13 cellular contexts compared by ENCODE assay signal in the genomic region with DNA sequence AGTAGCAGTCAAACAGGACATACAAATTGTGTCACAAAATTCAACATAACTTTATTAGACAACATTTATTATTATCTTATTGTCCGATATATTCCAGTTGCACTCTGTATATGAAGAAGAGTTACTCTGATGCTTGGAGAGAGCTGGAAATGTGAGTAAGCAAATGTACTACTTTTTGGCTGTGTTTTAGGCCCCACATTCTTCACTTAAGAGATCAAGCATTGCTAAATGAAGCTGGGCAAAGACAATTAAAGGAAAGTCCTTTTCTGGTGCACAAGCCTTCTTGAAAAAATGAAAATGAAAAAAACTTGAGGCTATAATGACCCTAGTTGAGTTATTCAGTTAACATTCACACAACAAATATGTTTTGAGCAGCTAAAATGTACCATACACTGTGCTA. TPM values are rescaled to one million over a fixed set of nuclear protein-coding genes. Genes with fewer than 3 reads are reported as not detected.
DNase-seq lines count a peak whose midpoint lies in the region; ATAC-seq and TF ChIP-seq lines count a peak whose summit lies in the region.
"Had no signal": no experiment of that assay in that cellular context is flagged by ENCODE, and none has a peak within 500 bp of the region (broad histone marks: within the 10 kb centered on the region; RNA-seq: fewer than 3 reads in every experiment).

No MANE protein-coding gene starts in this region.

- POLR2A ChIA-PET in BJ (lab: Charles Lee) (no interaction called here), Panc1 (lab: Charles Lee) (interaction anchor here (0.5 to 1.1 kb wide), 2 partner anchors 26 to 28 kb away, joined by 4 to 13 read pairs; a partner anchor contains a TSS), GM10248 (lab: Yijun Ruan, JAX) (no interaction called here)

- no peak for TF ChIP-seq POLR2A in esophagus squamous epithelium (IDR thresholded peaks at IDR 0.05)

- no peak overlapping the region for H3K27ac Mint-ChIP-seq in activated T-helper 1 cell treated with anti-CD3 and anti-CD28 coated beads, Interleukin-12 subunit alpha, Interleukin-12 subunit beta, Interleukin-2, Interleukin-4 antibody, amounts not matched to agents 30 ng/mL and 10 ng/mL and 1 ng/mL, durations not matched to agents 14 hours and 24 hours and 36 hours
- H3K27ac Mint-ChIP-seq: CD4-positive, CD25-positive, alpha-beta regulatory T cell had no signal

- H3K4me1 ChIP-seq in Panc1 (ENCODE audit: control insufficient read depth, insufficient read depth, low read length): peaks cover 75% of the 10 kb centered on the region
- H3K4me1 ChIP-seq in esophagus squamous epithelium: peaks cover 6 to 21% (median 7%) of the 10 kb centered on the region in 3 donors
- H3K4me1 ChIP-seq: right lobe of liver had no signal

- in situ Hi-C loops in Panc1 (cut with HindIII; ENCODE audit: low pct_unique_long_range_greater_than_20kb, low sequenced_read_pairs): no loop called here

- peak; percentile 49 for ATAC-seq in Panc1
- no peak for ATAC-seq in GM19324 (IDR thresholded peaks at IDR 0.05; ENCODE audit: low FRiP score, unreplicated experiment)

- peaks cover 12% of the 10 kb centered on the region for H3K27me3 Mint-ChIP-seq in activated T-helper 1 cell treated with anti-CD3 and anti-CD28 coated beads, Interleukin-12 subunit alpha, Interleukin-12 subunit beta, Interleukin-2, Interleukin-4 antibody, amounts not matched to agents 30 ng/mL and 10 ng/mL and 1 ng/mL, durations not matched to agents 14 hours and 24 hours and 36 hours (ENCODE audit: insufficient read depth)

- TF ChIP-seq CTCF in BJ (IDR thresholded peaks at IDR 0.05; ENCODE audit: insufficient read depth, low read depth, low read length) (no peak), Panc1 (IDR thresholded peaks at IDR 0.05) (no peak), esophagus squamous epithelium (IDR thresholded peaks at IDR 0.05) (no peak), GM10248 (IDR thresholded peaks at IDR 0.05; ENCODE audit: control extremely low read depth, extremely low read depth, low read depth, missing control alignments) (no peak)

- 79 to 88% methylated on average over 1 of the region's 1 CpG for WGBS in esophagus squamous epithelium, 2 donors

- H3K36me3 Mint-ChIP-seq in activated T-helper 1 cell treated with anti-CD3 and anti-CD28 coated beads, Interleukin-12 subunit alpha, Interleukin-12 subunit beta, Interleukin-2, Interleukin-4 antibody, amounts not matched to agents 30 ng/mL and 10 ng/mL and 1 ng/mL, durations not matched to agents 14 hours and 24 hours and 36 hours (ENCODE audit: low read depth): no peaks in the 10 kb centered on the region
- H3K36me3 Mint-ChIP-seq: CD4-positive, CD25-positive, alpha-beta regulatory T cell had no signal

- no TSS peak for BruUV-seq in Panc1 (replicated peaks; lab: Mats Ljungman, UMichigan)

- H3K4me1 Mint-ChIP-seq in activated T-helper 1 cell treated with anti-CD3 and anti-CD28 coated beads, Interleukin-12 subunit alpha, Interleukin-12 subunit beta, Interleukin-2, Interleukin-4 antibody, amounts not matched to agents 30 ng/mL and 10 ng/mL and 1 ng/mL, durations not matched to agents 14 hours and 24 hours and 36 hours (ENCODE audit: low read depth): no peaks in the 10 kb centered on the region
- H3K4me1 Mint-ChIP-seq: CD4-positive, CD25-positive, alpha-beta regulatory T cell had no signal

- no peak overlapping the region for H3K4me3 Mint-ChIP-seq in activated T-helper 1 cell treated with anti-CD3 and anti-CD28 coated beads, Interleukin-12 subunit alpha, Interleukin-12 subunit beta, Interleukin-2, Interleukin-4 antibody, amounts not matched to agents 30 ng/mL and 10 ng/mL and 1 ng/mL, durations not matched to agents 14 hours and 24 hours and 36 hours
- H3K4me3 Mint-ChIP-seq: CD4-positive, CD25-positive, alpha-beta regulatory T cell had no signal

- peaks cover 4% of the 10 kb centered on the region; the same call in 1 of the 2 replicates for H3K9me3 ChIP-seq in Panc1 (ENCODE audit: control insufficient read depth, insufficient read depth, low read depth, low read length)
- H3K9me3 ChIP-seq in esophagus squamous epithelium: no peaks in the 10 kb centered on the region
- H3K9me3 ChIP-seq: right lobe of liver had no signal

- H3K27me3 ChIP-seq in BJ (ENCODE audit: control insufficient read depth, insufficient read depth, low read length) (no peaks in the 10 kb centered on the region), Panc1 (ENCODE audit: control insufficient read depth, insufficient read depth, low read length) (no peaks in the 10 kb centered on the region), esophagus squamous epithelium (no peaks in the 10 kb centered on the region)
- H3K27me3 ChIP-seq: right lobe of liver had no signal

- CTCF ChIA-PET in BJ (lab: Yijun Ruan, JAX) (interaction anchor here (0.5 to 1.6 kb wide), 5 partner anchors 10 to 44 kb away, joined by 3 to 4 read pairs (median 3); no protein-coding TSS in a partner anchor), Panc1 (lab: Charles Lee) (interaction anchor here (0.6 kb wide), 1 partner anchor 22 kb away, joined by 8 read pairs; no protein-coding TSS in a partner anchor), GM10248 (lab: Yijun Ruan, JAX) (no interaction called here)

- H3K4me3 ChIP-seq in BJ (ENCODE audit: low read depth, low read length) (no peak overlapping the region), Panc1 (ENCODE audit: low read depth in 2 of 2, low read length in 2 of 2) (no peak overlapping the region), esophagus squamous epithelium (no peak overlapping the region)
- H3K4me3 ChIP-seq: right lobe of liver had no signal

- intact Hi-C loops in Panc1 (cut with micrococcal nuclease; ENCODE audit: unreplicated experiment) (no loop called here), esophagus squamous epithelium (cut with DNase I) (no loop called here)
- intact Hi-C loops in activated T-helper 1 cell treated with anti-CD3 and anti-CD28 coated beads, Interleukin-12 subunit alpha, Interleukin-12 subunit beta, Interleukin-2, Interleukin-4 antibody, amounts not matched to agents 30 ng/mL and 10 ng/mL and 1 ng/mL, durations not matched to agents 14 hours and 24 hours and 36 hours (cut with micrococcal nuclease): no loop called here

- H3K36me3 ChIP-seq in BJ (ENCODE audit: control insufficient read depth, insufficient read depth, low read length): no peaks in the 10 kb centered on the region
- H3K36me3 ChIP-seq in Panc1 (ENCODE audit: control insufficient read depth, insufficient read depth, low read length): no peaks in the 10 kb centered on the region; the same call in 1 of the 2 replicates
- H3K36me3 ChIP-seq in esophagus squamous epithelium: no peaks in the 10 kb centered on the region
- H3K36me3 ChIP-seq: right lobe of liver had no signal

- H3K9me3 Mint-ChIP-seq in activated T-helper 1 cell treated with anti-CD3 and anti-CD28 coated beads, Interleukin-12 subunit alpha, Interleukin-12 subunit beta, Interleukin-2, Interleukin-4 antibody, amounts not matched to agents 30 ng/mL and 10 ng/mL and 1 ng/mL, durations not matched to agents 14 hours and 24 hours and 36 hours: no peaks in the 10 kb centered on the region

- DNase-seq in BJ (ENCODE audit: low read depth) (peak; percentile 36), Panc1 (ENCODE audit: low read depth, low spot score) (peak; percentile 57), esophagus squamous epithelium (lab: John Stamatoyannopoulos, UW) (no peak), renal cortical epithelial cell (ENCODE audit: low read depth) (peak; percentile 27), NOMO-1 treated with dmso at 0.1 percent for 144 hours (lab: John Stamatoyannopoulos, UW; ENCODE audit: unreplicated experiment) (no peak), GM10248 (ENCODE audit: extremely low spot score) (no peak)
- DNase-seq in activated T-helper 1 cell treated with anti-CD3 and anti-CD28 coated beads, Interleukin-12 subunit alpha, Interleukin-12 subunit beta, Interleukin-2, Interleukin-4 antibody, amounts not matched to agents 30 ng/mL and 10 ng/mL and 1 ng/mL, durations not matched to agents 14 hours and 24 hours and 36 hours (ENCODE audit: low spot score): no peak
- DNase-seq: activated CD4-positive, alpha-beta T cell treated with anti-CD3 and anti-CD28 coated beads for 4 hours; CD4-positive, CD25-positive, alpha-beta regulatory T cell; cortex of kidney; NCI-H82; right lobe of liver had no signal

- H3K27ac ChIP-seq in Panc1 (ENCODE audit: low read length) (peak overlapping the region; percentile 98), esophagus squamous epithelium (peak overlapping the region in 3 of 4 donors; percentile 51 to 76 (median 67))
- H3K27ac ChIP-seq: right lobe of liver had no signal

RNA-seq across cellular contexts. Expression of a gene that starts 26.1 kb away (rescaled TPM):
- 9.7 and 10.5 TPM in 2 replicates for polyA plus RNA-seq in BJ (2011; rRNA removed)
- 12.3 and 14.8 TPM in 2 replicates for polyA minus RNA-seq in BJ (2011; rRNA and poly(A)+ RNA removed)
- total RNA-seq in Panc1 (2021; ENCODE audit: unreplicated experiment): 39.1 TPM
- 16.3 TPM for polyA plus RNA-seq in Panc1 (2012; ENCODE audit: insufficient read length)
- not detected for total RNA-seq in esophagus squamous epithelium
- 0.17 TPM in 1 of 2 replicates, not detected in the other for total RNA-seq in renal cortical epithelial cell
- total RNA-seq in activated T-helper 1 cell treated with anti-CD3 and anti-CD28 coated beads, Interleukin-12 subunit alpha, Interleukin-12 subunit beta, Interleukin-2, Interleukin-4 antibody, amounts not matched to agents 30 ng/mL and 10 ng/mL and 1 ng/mL, durations not matched to agents 14 hours and 24 hours and 36 hours: not detected in 2 replicates
- total RNA-seq: CD4-positive, CD25-positive, alpha-beta regulatory T cell had no signal
- polyA plus RNA-seq: CD4-positive, CD25-positive, alpha-beta regulatory T cell had no signal

Comparison
In these comparisons a context has a peak if more than half of its experiments do, and no peak if none do; other contexts are left out.
1. DNase-seq: peak in BJ (single experiment), Panc1 (single experiment) and renal cortical epithelial cell (single experiment); none in esophagus squamous epithelium (single experiment), NOMO-1 treated with dmso at 0.1 percent for 144 hours (single experiment), GM10248 (single experiment) and activated T-helper 1 cell treated with anti-CD3 and anti-CD28 coated beads, Interleukin-12 subunit alpha, Interleukin-12 subunit beta, Interleukin-2, Interleukin-4 antibody, amounts not matched to agents 30 ng/mL and 10 ng/mL and 1 ng/mL, durations not matched to agents 14 hours and 24 hours and 36 hours (single experiment).
2. RNA of a gene that starts 26.1 kb away (total RNA-seq): 39.1 TPM in Panc1 (single experiment); not detected in esophagus squamous epithelium, 0.17 TPM in renal cortical epithelial cell and not detected in activated T-helper 1 cell treated with anti-CD3 and anti-CD28 coated beads, Interleukin-12 subunit alpha, Interleukin-12 subunit beta, Interleukin-2, Interleukin-4 antibody, amounts not matched to agents 30 ng/mL and 10 ng/mL and 1 ng/mL, durations not matched to agents 14 hours and 24 hours and 36 hours; every median in the first group is over 10 times any median in the second.